ENCODE assay signal across 15 cellular contexts in genomic region chr11:75272821-75273301, GRCh38. TPM values are rescaled to one million over a fixed set of nuclear protein-coding genes. Genes with fewer than 3 reads are reported as not detected.
A peak's percentile ranks its signal among the peaks of the same experiment; 100 is the strongest.
DNase-seq lines count a peak whose midpoint lies in the region; ATAC-seq and TF ChIP-seq lines count a peak whose summit lies in the region.
"Had no signal": no experiment of that assay in that cellular context is flagged by ENCODE, and none has a peak within 500 bp of the region (broad histone marks: within the 10 kb centered on the region; RNA-seq: fewer than 3 reads in every experiment).

No MANE protein-coding gene starts in this region.

- no peak for ATAC-seq in stimulated activated naive CD8-positive, alpha-beta T cell treated with anti-CD3 and anti-CD28 coated beads, Interleukin-15, amount 100 ng/mL, for 72 hours
- ATAC-seq in stimulated activated naive CD8-positive, alpha-beta T cell treated with anti-CD3 and anti-CD28 coated beads, Interleukin-15, Interleukin-2, amounts not matched to agents 100 U/mL and 50 U/mL, for 24 hours = no peak
- ATAC-seq in T-cell (replicated peaks in 1 of 4) (no peak), upper lobe of right lung (no peak), HG02588 (IDR thresholded peaks at IDR 0.05; ENCODE audit: unreplicated experiment) (no peak)

- H3K27me3 Mint-ChIP-seq in stimulated activated naive CD8-positive, alpha-beta T cell treated with anti-CD3 and anti-CD28 coated beads, Interleukin-15, amount 100 ng/mL, for 72 hours = no peaks in the 10 kb centered on the region
- H3K27me3 Mint-ChIP-seq in T-cell = no peaks in the 10 kb centered on the region
- H3K27me3 Mint-ChIP-seq: activated naive CD4-positive, alpha-beta T cell treated with anti-CD3 and anti-CD28 coated beads, Interleukin-2, amount 50 U/mL, for 24 hours had no signal

- peak overlapping the region; percentile 58 to 61 for H3K27ac Mint-ChIP-seq in stimulated activated naive CD8-positive, alpha-beta T cell treated with anti-CD3 and anti-CD28 coated beads, Interleukin-15, amount 100 ng/mL, for 72 hours
- H3K27ac Mint-ChIP-seq in T-cell = peak overlapping the region; percentile 97 to 99

- no peaks in the 10 kb centered on the region for H3K9me3 Mint-ChIP-seq in stimulated activated naive CD8-positive, alpha-beta T cell treated with anti-CD3 and anti-CD28 coated beads, Interleukin-15, amount 100 ng/mL, for 72 hours
- H3K9me3 Mint-ChIP-seq in T-cell = no peaks in the 10 kb centered on the region
- H3K9me3 Mint-ChIP-seq: activated naive CD4-positive, alpha-beta T cell treated with anti-CD3 and anti-CD28 coated beads, Interleukin-2, amount 50 U/mL, for 24 hours had no signal

- no peaks in the 10 kb centered on the region for H3K9me3 ChIP-seq in upper lobe of right lung
- H3K9me3 ChIP-seq: prostate gland had no signal

- POLR2A ChIA-PET in T-cell (lab: Charles Lee) = no interaction called here

- H3K36me3 Mint-ChIP-seq in T-cell = peaks cover 27% of the 10 kb centered on the region

- no peak overlapping the region for H3K4me3 Mint-ChIP-seq in stimulated activated naive CD8-positive, alpha-beta T cell treated with anti-CD3 and anti-CD28 coated beads, Interleukin-15, amount 100 ng/mL, for 72 hours
- H3K4me3 Mint-ChIP-seq in T-cell = peak overlapping the region in 1 of 3 donors; percentile 56
- H3K4me3 Mint-ChIP-seq: activated naive CD4-positive, alpha-beta T cell treated with anti-CD3 and anti-CD28 coated beads, Interleukin-2, amount 50 U/mL, for 24 hours had no signal

- no peak for TF ChIP-seq CTCF in upper lobe of right lung (IDR thresholded peaks at IDR 0.05)

- H3K36me3 ChIP-seq in upper lobe of right lung = peaks cover 92% of the 10 kb centered on the region

- no peak overlapping the region for H3K27ac ChIP-seq in upper lobe of right lung
- H3K27ac ChIP-seq: C4-2B, prostate gland had no signal

- H3K4me1 Mint-ChIP-seq in stimulated activated naive CD8-positive, alpha-beta T cell treated with anti-CD3 and anti-CD28 coated beads, Interleukin-15, amount 100 ng/mL, for 72 hours = peaks cover 56% of the 10 kb centered on the region
- peaks cover 53 to 67% (median 56%) of the 10 kb centered on the region in 3 donors for H3K4me1 Mint-ChIP-seq in T-cell

- peaks cover 12% of the 10 kb centered on the region for H3K4me1 ChIP-seq in upper lobe of right lung
- H3K4me1 ChIP-seq: prostate gland had no signal

- no peaks in the 10 kb centered on the region for H3K27me3 ChIP-seq in upper lobe of right lung

- intact Hi-C loops in upper lobe of right lung (cut with DNase I) = no loop called here

- no peak overlapping the region for H3K4me3 ChIP-seq in upper lobe of right lung
- H3K4me3 ChIP-seq: prostate gland had no signal

- DNase-seq in stimulated activated naive CD8-positive, alpha-beta T cell treated with anti-CD3 and anti-CD28 coated beads, Interleukin-15, amount 100 ng/mL, for 72 hours = no peak
- no peak for DNase-seq in stimulated activated naive CD8-positive, alpha-beta T cell treated with anti-CD3 and anti-CD28 coated beads, Interleukin-15, Interleukin-2, amounts not matched to agents 100 U/mL and 50 U/mL, for 24 hours
- DNase-seq in T-cell = no peak
- peak; percentile 32 for DNase-seq in islet precursor cell
- peak; percentile 51 for DNase-seq in upper lobe of right lung
- DNase-seq in EL = no peak
- no peak for DNase-seq in retina
- DNase-seq: hypothalamus, NCI-H1694 treated with DMSO at 0.1 percent for 48 hours, NCI-H510A treated with DMSO at 0.1 percent for 48 hours had no signal

- CTCF ChIA-PET in T-cell (lab: Charles Lee) = interaction anchor here (0.7 to 4.6 kb wide), 5 partner anchors 11 to 132 kb away, joined by 3 to 36 read pairs (median 4); no protein-coding TSS in a partner anchor

RNA-seq across cellular contexts. Expression of gene TPBGL, which starts 32.3 kb away (rescaled TPM):
- total RNA-seq in T-cell = under 1 TPM; 0.13 to 0.59 (median 0.47) TPM
- 0.64 TPM for total RNA-seq in upper lobe of right lung
- total RNA-seq: bronchial epithelial cell had no signal

Comparison
In these comparisons a context has a peak if more than half of its experiments do, and no peak if none do; other contexts are left out.
1. DNase-seq: peak in islet precursor cell (single experiment) and upper lobe of right lung (single experiment); none in stimulated activated naive CD8-positive, alpha-beta T cell treated with anti-CD3 and anti-CD28 coated beads, Interleukin-15, amount 100 ng/mL, for 72 hours (0 of 2), stimulated activated naive CD8-positive, alpha-beta T cell treated with anti-CD3 and anti-CD28 coated beads, Interleukin-15, Interleukin-2, amounts not matched to agents 100 U/mL and 50 U/mL, for 24 hours (single experiment), T-cell (0 of 34), EL (single experiment) and retina (single experiment).